Comparison of ENCODE assay signal across 11 cellular contexts in the genomic region with DNA sequence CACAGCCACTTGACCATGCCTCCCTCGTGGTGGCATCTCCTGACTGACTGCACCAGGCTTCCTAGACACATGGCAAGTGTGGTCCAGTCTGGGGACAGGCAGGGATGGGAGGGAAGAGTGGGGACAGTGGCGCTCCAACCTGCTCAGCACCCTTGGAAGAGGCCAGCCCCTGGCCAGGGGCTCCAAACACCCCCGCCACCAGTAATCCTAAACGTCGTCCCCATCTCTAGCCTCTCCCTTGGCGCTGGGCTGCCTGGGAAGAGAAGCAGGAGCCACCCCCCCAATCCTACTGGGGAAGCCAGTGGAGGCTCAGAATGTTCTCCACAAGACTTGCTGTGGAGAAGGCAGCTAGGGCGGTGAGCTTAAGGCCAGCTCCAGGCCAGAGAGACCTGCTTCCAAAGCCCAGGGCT. TPM values are rescaled to one million over a fixed set of nuclear protein-coding genes. Genes with fewer than 3 reads are reported as not detected.
DNase-seq lines count a peak whose midpoint lies in the region; ATAC-seq, FAIRE-seq and TF ChIP-seq lines count a peak whose summit lies in the region.
"Had no signal": no experiment of that assay in that cellular context is flagged by ENCODE, and none has a peak within 500 bp of the region (broad histone marks: within the 10 kb centered on the region; RNA-seq: fewer than 3 reads in every experiment).

No MANE protein-coding gene starts in this region.

- H3K56ac ChIP-seq in H1 (replicated peaks; ENCODE audit: insufficient read length, low read depth, low read length), result no peak overlapping the region

- H2AFZ ChIP-seq in PC-9, result no peak overlapping the region
- no peak overlapping the region for H2AFZ ChIP-seq in H1 (ENCODE audit: low read length)

- H2AK5ac ChIP-seq in H1 (ENCODE audit: low read depth, low read length), result no peak overlapping the region

- no peak overlapping the region for H2BK120ac ChIP-seq in H1 (replicated peaks; ENCODE audit: low read depth, low read length)

- no peak overlapping the region for H2BK15ac ChIP-seq in H1 (ENCODE audit: low read length)

- TF ChIP-seq RAD21 in H1 (IDR thresholded peaks at IDR 0.05 in 1 of 2, conservative IDR thresholded peaks at IDR 0.05 in 1 of 2; ENCODE audit: low read depth in 2 of 2, low read length in 2 of 2), result no peak

- no peak for TF ChIP-seq EP300 in H1 (IDR thresholded peaks at IDR 0.05; ENCODE audit: borderline replicate concordance in 1 of 2, low read depth in 2 of 2, low read length in 2 of 2)

- H3K18ac ChIP-seq in H1 (ENCODE audit: extremely low read depth, low read length), result no peak overlapping the region

- no peaks in the 10 kb centered on the region for H3K27me3 Mint-ChIP-seq in activated naive CD4-positive, alpha-beta T cell treated with anti-CD3 and anti-CD28 coated beads, Interleukin-2, amount 50 U/mL, for 24 hours
- H3K27me3 Mint-ChIP-seq in stimulated activated naive CD8-positive, alpha-beta T cell treated with anti-CD3 and anti-CD28 coated beads, Interleukin-15, amount 100 ng/mL, for 72 hours, result no peaks in the 10 kb centered on the region

- peaks cover 14% of the 10 kb centered on the region for H3K36me3 Mint-ChIP-seq in activated naive CD4-positive, alpha-beta T cell treated with anti-CD3 and anti-CD28 coated beads, Interleukin-2, amount 50 U/mL, for 24 hours

- CTCF ChIA-PET in PC-9 (lab: Charles Lee) (no interaction called here), H1 (lab: Charles Lee; ENCODE audit: partially characterized antibody) (no interaction called here)

- TF ChIP-seq CTCF in PC-9 (conservative IDR thresholded peaks at IDR 0.05) (no peak), H1 (IDR thresholded peaks at IDR 0.05; ENCODE audit: control extremely low read depth in 1 of 3, insufficient read depth in 1 of 3, low read depth in 1 of 3, low read length in 3 of 3) (no peak)

- H3K36me3 ChIP-seq in PC-9 (ENCODE audit: low read depth) (0 out of 2 replicates have a peak, but pooled peaks cover 9% of the 10 kb centered on the region), H1 (ENCODE audit: control insufficient read depth in 2 of 4, insufficient read depth in 4 of 4, low read length in 3 of 4) (peaks cover 32 to 62% (median 57%) of the 10 kb centered on the region in 4 experiments)

- no peak overlapping the region for H2BK12ac ChIP-seq in H1 (ENCODE audit: low read depth, low read length)

- H3K4me1 ChIP-seq in PC-9 (replicated peaks; ENCODE audit: insufficient read depth) (no peaks in the 10 kb centered on the region), H1 (replicated peaks in 1 of 4; ENCODE audit: control insufficient read depth in 3 of 4, insufficient read depth in 4 of 4, low read length in 3 of 4) (no peaks in the 10 kb centered on the region; a peak in 1 of 7 replicates)

- peak overlapping the region; percentile 99 for H3K27ac Mint-ChIP-seq in activated naive CD4-positive, alpha-beta T cell treated with anti-CD3 and anti-CD28 coated beads, Interleukin-2, amount 50 U/mL, for 24 hours
- H3K27ac Mint-ChIP-seq in stimulated activated naive CD8-positive, alpha-beta T cell treated with anti-CD3 and anti-CD28 coated beads, Interleukin-15, amount 100 ng/mL, for 72 hours, result peak overlapping the region; percentile 69 to 99

- no peak overlapping the region for H3K4ac ChIP-seq in H1 (replicated peaks; ENCODE audit: insufficient read length, low read depth, low read length)

- H3K9me3 Mint-ChIP-seq in activated naive CD4-positive, alpha-beta T cell treated with anti-CD3 and anti-CD28 coated beads, Interleukin-2, amount 50 U/mL, for 24 hours, result no peaks in the 10 kb centered on the region
- H3K9me3 Mint-ChIP-seq in stimulated activated naive CD8-positive, alpha-beta T cell treated with anti-CD3 and anti-CD28 coated beads, Interleukin-15, amount 100 ng/mL, for 72 hours, result no peaks in the 10 kb centered on the region

- H4K5ac ChIP-seq in H1 (ENCODE audit: insufficient read length, low read depth, low read length), result no peak overlapping the region

- DNase-seq in activated naive CD4-positive, alpha-beta T cell (lab: John Stamatoyannopoulos, UW), result no peak
- DNase-seq in PC-9 (no peak), H1 (ENCODE audit: low read depth in 1 of 2, low spot score in 2 of 2) (no peak), NCI-H1930 (lab: John Stamatoyannopoulos, UW) (no peak), posterior vena cava (ENCODE audit: low spot score) (no peak)
- DNase-seq in stimulated activated naive CD8-positive, alpha-beta T cell treated with anti-CD3 and anti-CD28 coated beads, Interleukin-15, amount 100 ng/mL, for 72 hours, result no peak
- DNase-seq: anterior cingulate cortex, SW 1271 had no signal

- no peak overlapping the region for H3K14ac ChIP-seq in H1 (ENCODE audit: insufficient read length)

- H3K79me2 ChIP-seq in PC-9 (ENCODE audit: low read depth), result peaks cover 37% of the 10 kb centered on the region
- peaks cover 10 to 39% of the 10 kb centered on the region in 2 experiments for H3K79me2 ChIP-seq in H1 (ENCODE audit: control insufficient read depth in 1 of 2, insufficient read depth in 2 of 2, low read length in 2 of 2)

- no peaks in the 10 kb centered on the region for H3K9me2 ChIP-seq in PC-9 (ENCODE audit: insufficient read depth)

- peak in 1 of 2 experiments; percentile 55; a peak in 1 of 3 replicates for TF ChIP-seq POLR2A in H1 (IDR thresholded peaks at IDR 0.05; ENCODE audit: control extremely low read depth in 1 of 2, low read depth in 2 of 2, low read length in 2 of 2)

- no peaks in the 10 kb centered on the region for H3K9me3 ChIP-seq in PC-9 (ENCODE audit: insufficient read depth, low read depth)
- H3K9me3 ChIP-seq in H1 (ENCODE audit: insufficient read depth in 2 of 2, low read depth in 1 of 2, low read length in 1 of 2), result no peaks in the 10 kb centered on the region

- no peak overlapping the region; the same call in 1 of the 2 replicates for H3K4me3 ChIP-seq in PC-9
- no peak overlapping the region for H3K4me3 ChIP-seq in H1 (ENCODE audit: extremely low read depth in 1 of 4, insufficient read depth in 2 of 4, low read depth in 3 of 4, low read length in 4 of 4)

- no peak for FAIRE-seq in H1 (lab: Jason Lieb, UNC)

- H4K20me1 ChIP-seq in PC-9 (ENCODE audit: insufficient read depth) (peaks cover 37% of the 10 kb centered on the region), H1 (replicated peaks in 1 of 2; ENCODE audit: control insufficient read depth in 1 of 2, insufficient read depth in 2 of 2, low read length in 2 of 2) (peaks cover 43 to 46% of the 10 kb centered on the region in 2 experiments)

- H3K4me3 Mint-ChIP-seq in activated naive CD4-positive, alpha-beta T cell treated with anti-CD3 and anti-CD28 coated beads, Interleukin-2, amount 50 U/mL, for 24 hours, result peak overlapping the region; percentile 98
- H3K4me3 Mint-ChIP-seq in stimulated activated naive CD8-positive, alpha-beta T cell treated with anti-CD3 and anti-CD28 coated beads, Interleukin-15, amount 100 ng/mL, for 72 hours, result peak overlapping the region; percentile 96 to 99

- H4K8ac ChIP-seq in H1 (ENCODE audit: extremely low read depth, insufficient read depth, low read length), result peak overlapping the region; percentile 9; the same call in 1 of the 2 replicates

- peaks cover 34% of the 10 kb centered on the region for H3F3A ChIP-seq in PC-9 (ENCODE audit: insufficient read depth, low read depth)

- no peak overlapping the region for H3K27ac ChIP-seq in PC-9
- no peak overlapping the region for H3K27ac ChIP-seq in H1 (ENCODE audit: low read depth, low read length)

- no TSS peak for BruUV-seq in PC-9 (replicated peaks; lab: Mats Ljungman, UMichigan)

- H3K4me2 ChIP-seq in PC-9 (peak overlapping the region; percentile 71), H1 (ENCODE audit: insufficient read depth in 1 of 2, low read depth in 2 of 2, low read length in 2 of 2) (no peak overlapping the region; a peak in 1 of 4 replicates)

- no peaks in the 10 kb centered on the region for H3K27me3 ChIP-seq in PC-9 (ENCODE audit: insufficient read depth, low read depth)
- H3K27me3 ChIP-seq in H1 (replicated peaks in 1 of 4; ENCODE audit: control insufficient read depth in 3 of 4, extremely low read depth in 1 of 4, insufficient read depth in 3 of 4, low read length in 3 of 4), result no peaks in the 10 kb centered on the region

- no peak overlapping the region for H3K9ac ChIP-seq in H1 (replicated peaks in 1 of 4; ENCODE audit: extremely low read depth in 1 of 4, low read depth in 3 of 4, low read length in 3 of 4)

- peaks cover 2% of the 10 kb centered on the region; the same call in 1 of the 2 replicates for H3K23me2 ChIP-seq in H1 (ENCODE audit: low read depth, low read length)

- intact Hi-C loops in PC-9 (cut with micrococcal nuclease; ENCODE audit: unreplicated experiment), result no loop called here
- intact Hi-C loops in posterior vena cava (cut with DNase I), result no loop called here

- H4K91ac ChIP-seq in H1 (replicated peaks; ENCODE audit: insufficient read length, low read length), result no peak overlapping the region

- H3K23ac ChIP-seq in H1 (ENCODE audit: insufficient read length), result no peak overlapping the region

- 89% methylated on average over 7 of the region's 7 CpGs; no CpG with 5 or more reads in 1 of the 2 experiments for WGBS in H1 (ENCODE audit: extremely low coverage in 1 of 2, insufficient coverage in 1 of 2, insufficient read length in 1 of 2, insufficient replicate concordance in 2 of 2, low coverage in 1 of 2, low lambda C conversion rate in 2 of 2, missing lambda C conversion rate in 1 of 2), 2 experiments

- H2BK20ac ChIP-seq in H1 (ENCODE audit: low read length), result no peak overlapping the region

- no peak overlapping the region; the same call in 1 of the 2 replicates for H2BK5ac ChIP-seq in H1 (ENCODE audit: low read depth, low read length)

- no peak for ATAC-seq in stimulated activated naive CD8-positive, alpha-beta T cell treated with anti-CD3 and anti-CD28 coated beads, Interleukin-15, amount 100 ng/mL, for 72 hours
- ATAC-seq in GM18858 (IDR thresholded peaks at IDR 0.05; ENCODE audit: unreplicated experiment), result no peak

- H3K79me1 ChIP-seq in H1 (ENCODE audit: low read depth, low read length), result peaks cover 6% of the 10 kb centered on the region

- POLR2A ChIA-PET in PC-9 (lab: Charles Lee; ENCODE audit: unreplicated experiment), result no interaction called here
- POLR2A ChIA-PET in H1 (lab: Charles Lee; ENCODE audit: partially characterized antibody), result interaction anchor here (1.0 to 15.6 kb wide), 6 partner anchors 10 to 90 kb away, joined by 3 to 620 read pairs (median 4); a partner anchor contains a TSS

- peaks cover 11% of the 10 kb centered on the region for H3K4me1 Mint-ChIP-seq in activated naive CD4-positive, alpha-beta T cell treated with anti-CD3 and anti-CD28 coated beads, Interleukin-2, amount 50 U/mL, for 24 hours
- H3K4me1 Mint-ChIP-seq in stimulated activated naive CD8-positive, alpha-beta T cell treated with anti-CD3 and anti-CD28 coated beads, Interleukin-15, amount 100 ng/mL, for 72 hours, result peaks cover 77% of the 10 kb centered on the region

RNA-seq across cellular contexts. Expression of a gene that starts 2.7 kb away (rescaled TPM):
- total RNA-seq in PC-9 (2021) (772 and 787 TPM in 2 replicates), posterior vena cava (100 to 1,000 TPM; 525 to 575 TPM)
- total RNA-seq in H1 (2021; fragmentation: NEBNext Ultra II Directional; extraction: Animal tissue kit (Norgen Biotek cat#: 25700)), result 1,075 and 1,137 TPM in 2 replicates
- 730 and 951 TPM in 2 replicates for polyA plus RNA-seq in H1 (2011; rRNA removed)
- polyA plus RNA-seq in H1 (2011; cell fraction: cytosol; rRNA removed), result 943 TPM
- polyA plus RNA-seq in H1 (2011; cell fraction: nucleus; rRNA removed), result 857 TPM
- polyA plus RNA-seq in H1 (2012, experiment 1 of 2), result 996 to 2,048 TPM (median 1,766 TPM) in 4 replicates
- 1,380 TPM for polyA plus RNA-seq in H1 (2012, experiment 2 of 2)
- polyA plus RNA-seq in H1 (2013, experiment 1 of 2), result 1,979 TPM
- 1,903 TPM for polyA plus RNA-seq in H1 (2013, experiment 2 of 2)
- 131 and 137 TPM in 2 replicates for polyA minus RNA-seq in H1 (2011; rRNA and poly(A)+ RNA removed)
- 830 TPM for polyA minus RNA-seq in H1 (2011; cell fraction: cytosol; rRNA and poly(A)+ RNA removed)
- polyA minus RNA-seq in H1 (2011; cell fraction: nucleus; rRNA and poly(A)+ RNA removed), result 332 TPM

RNA-seq across cellular contexts. Expression of a gene that starts 12.0 kb away (rescaled TPM):
- total RNA-seq in PC-9 (2021) (7.5 and 11.9 TPM in 2 replicates), posterior vena cava (1 to 10 TPM; 3.8 to 4.0 TPM)
- total RNA-seq in H1 (2021; fragmentation: NEBNext Ultra II Directional; extraction: Animal tissue kit (Norgen Biotek cat#: 25700)), result 8.2 and 9.5 TPM in 2 replicates
- polyA plus RNA-seq in H1 (2011; rRNA removed), result 20.6 and 29.4 TPM in 2 replicates
- polyA plus RNA-seq in H1 (2011; cell fraction: cytosol; rRNA removed), result 22.0 TPM
- polyA plus RNA-seq in H1 (2011; cell fraction: nucleus; rRNA removed), result 22.8 TPM
- 8.0 to 16.5 TPM (median 12.2 TPM) in 4 replicates for polyA plus RNA-seq in H1 (2012, experiment 1 of 2)
- polyA plus RNA-seq in H1 (2012, experiment 2 of 2), result 8.5 TPM
- 10.6 TPM for polyA plus RNA-seq in H1 (2013, experiment 1 of 2)
- polyA plus RNA-seq in H1 (2013, experiment 2 of 2), result 10.7 TPM
- 1.6 and 2.3 TPM in 2 replicates for polyA minus RNA-seq in H1 (2011; rRNA and poly(A)+ RNA removed)
- polyA minus RNA-seq in H1 (2011; cell fraction: cytosol; rRNA and poly(A)+ RNA removed), result 11.4 TPM
- 4.7 TPM for polyA minus RNA-seq in H1 (2011; cell fraction: nucleus; rRNA and poly(A)+ RNA removed)

RNA-seq across cellular contexts. Expression of a gene that starts 12.5 kb away (rescaled TPM):
- total RNA-seq in PC-9 (2021) (31.1 and 34.7 TPM in 2 replicates), posterior vena cava (10 to 100 TPM; 54.1 to 54.4 TPM)
- total RNA-seq in H1 (2021; fragmentation: NEBNext Ultra II Directional; extraction: Animal tissue kit (Norgen Biotek cat#: 25700)), result 17.3 and 20.4 TPM in 2 replicates
- polyA plus RNA-seq in H1 (2011; rRNA removed), result 36.1 and 36.9 TPM in 2 replicates
- polyA plus RNA-seq in H1 (2011; cell fraction: cytosol; rRNA removed), result 26.2 TPM
- polyA plus RNA-seq in H1 (2011; cell fraction: nucleus; rRNA removed), result 20.9 TPM
- 15.4 to 29.5 TPM (median 24.5 TPM) in 4 replicates for polyA plus RNA-seq in H1 (2012, experiment 1 of 2)
- polyA plus RNA-seq in H1 (2012, experiment 2 of 2), result 18.7 TPM
- 17.6 TPM for polyA plus RNA-seq in H1 (2013, experiment 1 of 2)
- polyA plus RNA-seq in H1 (2013, experiment 2 of 2), result 17.0 TPM
- 2.6 and 3.4 TPM in 2 replicates for polyA minus RNA-seq in H1 (2011; rRNA and poly(A)+ RNA removed)
- 10.9 TPM for polyA minus RNA-seq in H1 (2011; cell fraction: cytosol; rRNA and poly(A)+ RNA removed)
- 11.3 TPM for polyA minus RNA-seq in H1 (2011; cell fraction: nucleus; rRNA and poly(A)+ RNA removed)

RNA-seq across cellular contexts. Expression of a gene that starts 27.2 kb away (rescaled TPM):
- total RNA-seq in PC-9 (2021) (78.2 and 140 TPM in 2 replicates), posterior vena cava (10 to 100 TPM; 34.8 to 40.4 TPM)
- 117 and 124 TPM in 2 replicates for total RNA-seq in H1 (2021; fragmentation: NEBNext Ultra II Directional; extraction: Animal tissue kit (Norgen Biotek cat#: 25700))
- 98.1 and 157 TPM in 2 replicates for polyA plus RNA-seq in H1 (2011; rRNA removed)
- 145 TPM for polyA plus RNA-seq in H1 (2011; cell fraction: cytosol; rRNA removed)
- polyA plus RNA-seq in H1 (2011; cell fraction: nucleus; rRNA removed), result 190 TPM
- polyA plus RNA-seq in H1 (2012, experiment 1 of 2), result 74.7 to 137 TPM (median 126 TPM) in 4 replicates
- polyA plus RNA-seq in H1 (2012, experiment 2 of 2), result 84.5 TPM
- polyA plus RNA-seq in H1 (2013, experiment 1 of 2), result 54.5 TPM
- polyA plus RNA-seq in H1 (2013, experiment 2 of 2), result 51.7 TPM
- polyA minus RNA-seq in H1 (2011; rRNA and poly(A)+ RNA removed), result 53.4 and 67.5 TPM in 2 replicates
- polyA minus RNA-seq in H1 (2011; cell fraction: cytosol; rRNA and poly(A)+ RNA removed), result 72.8 TPM
- 52.7 TPM for polyA minus RNA-seq in H1 (2011; cell fraction: nucleus; rRNA and poly(A)+ RNA removed)

RNA-seq across cellular contexts. Expression of a gene that starts 27.6 kb away (rescaled TPM):
- total RNA-seq in PC-9 (2021), result not detected in 2 replicates
- not detected in 2 replicates for total RNA-seq in H1 (2021; fragmentation: NEBNext Ultra II Directional; extraction: Animal tissue kit (Norgen Biotek cat#: 25700))
- 0.12 TPM in 1 of 2 replicates, not detected in the other for polyA plus RNA-seq in H1 (2011; rRNA removed)
- polyA plus RNA-seq in H1 (2011; cell fraction: cytosol; rRNA removed), result not detected
- polyA plus RNA-seq in H1 (2011; cell fraction: nucleus; rRNA removed), result not detected
- not detected in 4 replicates for polyA plus RNA-seq in H1 (2012, experiment 1 of 2)
- not detected for polyA plus RNA-seq in H1 (2012, experiment 2 of 2)
- 0.02 TPM for polyA plus RNA-seq in H1 (2013, experiment 1 of 2)
- polyA plus RNA-seq in H1 (2013, experiment 2 of 2), result 0.04 TPM
- polyA minus RNA-seq in H1 (2011; rRNA and poly(A)+ RNA removed), result 0.05 TPM in 1 of 2 replicates, not detected in the other
- not detected for polyA minus RNA-seq in H1 (2011; cell fraction: cytosol; rRNA and poly(A)+ RNA removed)
- polyA minus RNA-seq in H1 (2011; cell fraction: nucleus; rRNA and poly(A)+ RNA removed), result not detected
- not detected for total RNA-seq in posterior vena cava
- total RNA-seq: mononuclear cell had no signal
